18 cellular contexts compared by ENCODE assay signal in the genomic region with DNA sequence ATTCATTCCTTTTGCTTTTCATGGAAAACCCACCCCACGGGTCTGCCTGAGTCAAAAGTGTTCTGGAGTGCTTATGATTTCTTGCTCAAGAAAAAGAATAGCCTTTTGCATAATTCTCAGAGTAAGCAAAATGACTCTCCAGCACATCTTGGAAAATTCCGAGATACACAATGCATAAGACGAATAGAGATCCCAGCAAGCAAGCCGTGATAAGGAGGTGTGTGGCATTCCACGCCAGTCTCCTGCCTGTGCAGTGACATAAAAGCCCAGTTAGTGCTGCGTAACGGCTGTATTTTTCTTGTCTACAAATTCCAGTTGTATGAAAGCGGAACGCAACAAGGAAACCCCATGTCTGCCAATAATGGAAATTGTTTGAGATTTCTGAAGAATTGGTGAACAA.
DNase-seq lines count a peak whose midpoint lies in the region; ATAC-seq and TF ChIP-seq lines count a peak whose summit lies in the region.
"Had no signal": no experiment of that assay in that cellular context is flagged by ENCODE, and none has a peak within 500 bp of the region (broad histone marks: within the 10 kb centered on the region; RNA-seq: fewer than 3 reads in every experiment).

No MANE protein-coding gene starts in this region.

- TF ChIP-seq CTCF in dorsolateral prefrontal cortex (IDR thresholded peaks at IDR 0.05 in 54 of 56, conservative IDR thresholded peaks at IDR 0.05 in 2 of 56; ENCODE audit: low read depth in 1 of 56, partially characterized antibody in 56 of 56): no peak

- H3K4me3 ChIP-seq in dorsolateral prefrontal cortex: no peak overlapping the region
- H3K4me3 ChIP-seq: BLaER1, GM23248 had no signal

- ATAC-seq in left ventricle myocardium superior (peak; percentile 63), GM21786 (IDR thresholded peaks at IDR 0.05; ENCODE audit: unreplicated experiment) (no peak)
- ATAC-seq: CD8-positive, alpha-beta T cell; HCT116 had no signal

- intact Hi-C loops in left ventricle myocardium superior (cut with micrococcal nuclease) (no loop called here), cardiac septum (cut with DNase I) (no loop called here), dorsolateral prefrontal cortex (cut with DNase I) (no loop called here)

- DNase-seq in left ventricle myocardium superior: no peak
- no peak for DNase-seq in cardiac septum (ENCODE audit: low spot score)
- DNase-seq in astrocyte of the hippocampus (ENCODE audit: low read depth, low spot score): peak; percentile 25
- DNase-seq in dorsolateral prefrontal cortex: peak in 2 of 10 donors; percentile 38 to 55
- DNase-seq in superior temporal gyrus (ENCODE audit: extremely low spot score): peak; percentile 52
- DNase-seq in stimulated activated CD8-positive, alpha-beta memory T cell treated with anti-CD3 and anti-CD28 coated beads, Interleukin-4, amount 100 ng/mL, for 48 hours: no peak
- no peak for DNase-seq in NCI-H2227 treated with DMSO at 0.1 percent for 48 hours (lab: John Stamatoyannopoulos, UW)
- DNase-seq: Caco-2; CD4-positive, CD25-positive, alpha-beta regulatory T cell; CD8-positive, alpha-beta T cell; DMS153; DND-41; GM23248; H9 had no signal

- peak overlapping the region in 39 of 59 donors; percentile 5 to 75 (median 46) for H3K27ac ChIP-seq in dorsolateral prefrontal cortex
- H3K27ac ChIP-seq: BLaER1, C4-2B, GM23248 had no signal

- no peaks in the 10 kb centered on the region for H3K27me3 ChIP-seq in dorsolateral prefrontal cortex
- H3K27me3 ChIP-seq: BLaER1 had no signal

Comparison
In these comparisons a context has a peak if more than half of its experiments do, and no peak if none do; other contexts are left out.
1. DNase-seq: peak in astrocyte of the hippocampus (single experiment) and superior temporal gyrus (single experiment); none in left ventricle myocardium superior (single experiment), cardiac septum (single experiment), stimulated activated CD8-positive, alpha-beta memory T cell treated with anti-CD3 and anti-CD28 coated beads, Interleukin-4, amount 100 ng/mL, for 48 hours (single experiment) and NCI-H2227 treated with DMSO at 0.1 percent for 48 hours (single experiment).